ENCODE assay signal across 1 cellular context in the genomic region with DNA sequence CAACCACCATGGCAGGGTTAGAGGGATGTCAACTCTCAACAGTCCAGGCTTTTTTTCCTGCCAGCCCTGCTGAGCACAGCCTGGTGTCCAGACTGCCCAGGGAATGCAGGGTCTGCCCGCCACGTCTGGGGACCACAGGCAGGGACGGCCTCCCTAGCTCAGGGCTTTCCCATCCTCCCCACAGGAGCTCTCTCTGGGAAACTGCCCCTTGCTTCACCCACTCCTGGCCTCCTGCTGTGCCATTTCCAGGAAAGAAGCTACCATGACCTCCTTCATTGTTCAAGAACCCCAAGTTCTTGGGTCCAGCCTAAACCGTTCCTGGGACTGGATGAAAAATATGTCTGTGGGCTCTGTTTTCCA.
TF ChIP-seq lines count a peak whose summit lies in the region.

No MANE protein-coding gene starts in this region.

TF ChIP-seq in HepG2, 621 proteins besides CTCF, POLR2A, EP300 and RAD21 (continues in another document):
- TF ChIP-seq USF2 (IDR thresholded peaks at IDR 0.05; ENCODE audit: low read depth, low read length): no peak
- TF ChIP-seq USF2 (CRISPR knock-in tag; IDR thresholded peaks at IDR 0.05; ENCODE audit: borderline replicate concordance): no peak
- TF ChIP-seq LBX2 (CRISPR knock-in tag; IDR thresholded peaks at IDR 0.05; ENCODE audit: borderline replicate concordance): no peak
- TF ChIP-seq REST (IDR thresholded peaks at IDR 0.05; ENCODE audit: borderline replicate concordance in 1 of 2, low read depth in 1 of 2, low read length in 2 of 2): no peak
- no peak for TF ChIP-seq LCORL (IDR thresholded peaks at IDR 0.05)
- no peak for TF ChIP-seq LCORL (CRISPR knock-in tag; IDR thresholded peaks at IDR 0.05)
- TF ChIP-seq SP1 (IDR thresholded peaks at IDR 0.05): no peak
- TF ChIP-seq SP1 (CRISPR knock-in tag; IDR thresholded peaks at IDR 0.05): no peak
- TF ChIP-seq ZNF776 (CRISPR knock-in tag; IDR thresholded peaks at IDR 0.05): no peak
- TF ChIP-seq ZFP37 (CRISPR knock-in tag; IDR thresholded peaks at IDR 0.05; ENCODE audit: borderline replicate concordance): 0 out of 2 replicates have a peak, but pooled peaks have one; percentile 47
- TF ChIP-seq CAMTA2 (CRISPR knock-in tag; IDR thresholded peaks at IDR 0.05; ENCODE audit: borderline replicate concordance): no peak
- TF ChIP-seq ZEB1 (IDR thresholded peaks at IDR 0.05; ENCODE audit: insufficient replicate concordance, low read depth): no peak
- no peak for TF ChIP-seq AKNA (CRISPR knock-in tag; IDR thresholded peaks at IDR 0.05; ENCODE audit: borderline replicate concordance)
- TF ChIP-seq, protein P1, sequence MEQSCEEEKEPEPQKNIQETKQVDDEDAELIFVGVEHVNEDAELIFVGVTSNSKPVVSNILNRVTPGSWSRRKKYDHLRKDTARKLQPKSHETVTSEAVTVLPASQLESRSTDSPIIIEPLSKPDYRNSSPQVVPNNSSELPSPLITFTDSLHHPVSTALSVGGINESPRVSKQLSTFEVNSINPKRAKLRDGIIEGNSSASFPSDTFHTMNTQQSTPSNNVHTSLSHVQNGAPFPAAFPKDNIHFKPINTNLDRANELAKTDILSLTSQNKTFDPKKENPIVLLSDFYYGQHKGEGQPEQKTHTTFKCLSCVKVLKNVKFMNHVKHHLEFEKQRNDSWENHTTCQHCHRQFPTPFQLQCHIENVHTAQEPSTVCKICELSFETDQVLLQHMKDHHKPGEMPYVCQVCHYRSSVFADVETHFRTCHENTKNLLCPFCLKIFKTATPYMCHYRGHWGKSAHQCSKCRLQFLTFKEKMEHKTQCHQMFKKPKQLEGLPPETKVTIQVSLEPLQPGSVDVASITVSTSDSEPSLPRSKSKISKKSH (CRISPR knock-in tag; IDR thresholded peaks at IDR 0.05; ENCODE audit: borderline replicate concordance): 0 out of 2 replicates have a peak, but pooled peaks have one; percentile 34
- no peak for TF ChIP-seq RARA (CRISPR knock-in tag; IDR thresholded peaks at IDR 0.05)
- TF ChIP-seq MATR3 (CRISPR knock-in tag; IDR thresholded peaks at IDR 0.05): no peak
- peak; percentile 54; the same call in 1 of the 2 replicates for TF ChIP-seq BCL3 (CRISPR knock-in tag; IDR thresholded peaks at IDR 0.05)
- TF ChIP-seq GFI1 (CRISPR knock-in tag; IDR thresholded peaks at IDR 0.05; ENCODE audit: borderline replicate concordance): no peak
- TF ChIP-seq, protein P2, sequence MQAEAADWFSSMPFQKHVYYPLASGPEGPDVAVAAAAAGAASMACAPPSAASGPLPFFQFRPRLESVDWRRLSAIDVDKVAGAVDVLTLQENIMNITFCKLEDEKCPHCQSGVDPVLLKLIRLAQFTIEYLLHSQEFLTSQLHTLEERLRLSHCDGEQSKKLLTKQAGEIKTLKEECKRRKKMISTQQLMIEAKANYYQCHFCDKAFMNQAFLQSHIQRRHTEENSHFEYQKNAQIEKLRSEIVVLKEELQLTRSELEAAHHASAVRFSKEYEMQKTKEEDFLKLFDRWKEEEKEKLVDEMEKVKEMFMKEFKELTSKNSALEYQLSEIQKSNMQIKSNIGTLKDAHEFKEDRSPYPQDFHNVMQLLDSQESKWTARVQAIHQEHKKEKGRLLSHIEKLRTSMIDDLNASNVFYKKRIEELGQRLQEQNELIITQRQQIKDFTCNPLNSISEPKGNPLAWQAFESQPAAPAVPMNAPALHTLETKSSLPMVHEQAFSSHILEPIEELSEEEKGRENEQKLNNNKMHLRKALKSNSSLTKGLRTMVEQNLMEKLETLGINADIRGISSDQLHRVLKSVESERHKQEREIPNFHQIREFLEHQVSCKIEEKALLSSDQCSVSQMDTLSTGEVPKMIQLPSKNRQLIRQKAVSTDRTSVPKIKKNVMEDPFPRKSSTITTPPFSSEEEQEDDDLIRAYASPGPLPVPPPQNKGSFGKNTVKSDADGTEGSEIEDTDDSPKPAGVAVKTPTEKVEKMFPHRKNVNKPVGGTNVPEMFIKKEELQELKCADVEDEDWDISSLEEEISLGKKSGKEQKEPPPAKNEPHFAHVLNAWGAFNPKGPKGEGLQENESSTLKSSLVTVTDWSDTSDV (CRISPR knock-in tag; IDR thresholded peaks at IDR 0.05): 0 out of 2 replicates have a peak, but pooled peaks have one; percentile 20
- 0 out of 2 replicates have a peak, but pooled peaks have one; percentile 33 for TF ChIP-seq HNF1B (CRISPR knock-in tag; IDR thresholded peaks at IDR 0.05)
- 0 out of 2 replicates have a peak, but pooled peaks have one; percentile 25 for TF ChIP-seq ZNF605 (CRISPR knock-in tag; IDR thresholded peaks at IDR 0.05)
- no peak for TF ChIP-seq MED8 (CRISPR knock-in tag; IDR thresholded peaks at IDR 0.05; ENCODE audit: insufficient replicate concordance)
- TF ChIP-seq ZNF101 (CRISPR knock-in tag; IDR thresholded peaks at IDR 0.05; ENCODE audit: borderline replicate concordance, low read depth): no peak
- TF ChIP-seq ZFP36L1 (CRISPR knock-in tag; IDR thresholded peaks at IDR 0.05): 0 out of 2 replicates have a peak, but pooled peaks have one; percentile 9
- TF ChIP-seq REXO4 (CRISPR knock-in tag; IDR thresholded peaks at IDR 0.05; ENCODE audit: borderline replicate concordance): no peak
- TF ChIP-seq ZSCAN29 (CRISPR knock-in tag; conservative IDR thresholded peaks at IDR 0.05): no peak
- TF ChIP-seq PRPF4 (IDR thresholded peaks at IDR 0.05; ENCODE audit: low read depth, low read length, poor library complexity, severe bottlenecking): no peak
- TF ChIP-seq PHF20 (CRISPR knock-in tag; IDR thresholded peaks at IDR 0.05): 0 out of 2 replicates have a peak, but pooled peaks have one; percentile 33
- no peak for TF ChIP-seq GLI4 (CRISPR knock-in tag; IDR thresholded peaks at IDR 0.05; ENCODE audit: borderline replicate concordance)
- no peak for TF ChIP-seq ZNF713 (CRISPR knock-in tag; IDR thresholded peaks at IDR 0.05)
- TF ChIP-seq ELF1 (CRISPR knock-in tag; IDR thresholded peaks at IDR 0.05): no peak
- TF ChIP-seq ZNF501 (CRISPR knock-in tag; IDR thresholded peaks at IDR 0.05): peak; percentile 47; the same call in 1 of the 2 replicates
